Comparison of ENCODE assay signal across 9 cellular contexts in the genomic region with DNA sequence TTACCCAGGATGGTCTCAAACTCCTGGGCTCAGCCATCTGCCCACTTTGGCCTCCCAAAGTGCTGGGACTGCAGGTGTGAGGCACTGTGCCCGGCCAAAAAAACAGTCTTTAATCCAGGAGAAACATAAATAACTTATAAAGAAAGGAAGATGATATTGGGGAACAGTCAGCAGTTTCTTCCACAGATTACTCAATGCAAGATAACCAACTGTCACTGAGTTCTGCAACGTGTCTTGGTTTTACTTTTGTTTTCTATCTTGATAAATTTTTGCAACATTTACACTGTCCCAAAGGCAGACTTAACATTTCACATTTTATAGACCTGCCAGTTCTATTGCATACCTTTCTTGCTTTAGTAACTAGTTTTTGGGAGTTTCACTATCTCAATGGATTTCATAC.
DNase-seq lines count a peak whose midpoint lies in the region; ATAC-seq, FAIRE-seq and TF ChIP-seq lines count a peak whose summit lies in the region.
"Had no signal": no experiment of that assay in that cellular context is flagged by ENCODE, and none has a peak within 500 bp of the region (broad histone marks: within the 10 kb centered on the region; RNA-seq: fewer than 3 reads in every experiment).

No MANE protein-coding gene starts in this region.

- peak overlapping the region; percentile 61 for H3K4me2 ChIP-seq in DND-41 (ENCODE audit: insufficient read depth, low read length)
- no peak overlapping the region for H3K4me2 ChIP-seq in K562 (ENCODE audit: insufficient read depth, low read length)

- BruUV-seq in K562 (replicated peaks; lab: Mats Ljungman, UMichigan): no TSS peak

- H3K4me1 ChIP-seq in DND-41 (ENCODE audit: insufficient read depth, low read length) (peaks cover 30% of the 10 kb centered on the region), K562 (replicated peaks in 1 of 2; ENCODE audit: control insufficient read depth in 2 of 2, insufficient read depth in 2 of 2, low read length in 2 of 2) (no peaks in the 10 kb centered on the region)

- no peak for TF ChIP-seq POLR2A in K562 (conservative IDR thresholded peaks at IDR 0.05)

- no peak for TF ChIP-seq EP300 in K562 (IDR thresholded peaks at IDR 0.05; ENCODE audit: low read length)

- no peak for TF ChIP-seq CTCF in DND-41 (IDR thresholded peaks at IDR 0.05; ENCODE audit: borderline replicate concordance, extremely low read depth, low read length, poor library complexity, severe bottlenecking)
- no peak for TF ChIP-seq CTCF in K562 (IDR thresholded peaks at IDR 0.05 in 2 of 3, conservative IDR thresholded peaks at IDR 0.05 in 1 of 3; ENCODE audit: insufficient read depth in 2 of 3, low read depth in 1 of 3, low read length in 3 of 3)

- no peak for TF ChIP-seq RAD21 in K562 (CRISPR knock-in tag; conservative IDR thresholded peaks at IDR 0.05 in 1 of 2, IDR thresholded peaks at IDR 0.05 in 1 of 2)

- ATAC-seq in DND-41 (ENCODE audit: insufficient read depth, low read depth): peak; percentile 70
- peak; percentile 57 for ATAC-seq in GM19463 (IDR thresholded peaks at IDR 0.05; ENCODE audit: unreplicated experiment)
- ATAC-seq in HG03520 (IDR thresholded peaks at IDR 0.05; ENCODE audit: unreplicated experiment): peak; percentile 57
- no peak for ATAC-seq in K562

- CTCF ChIA-PET in K562 (lab: Yijun Ruan, JAX; ENCODE audit: low intra/inter-chr PET ratio): no interaction called here

- no peak for FAIRE-seq in K562 (lab: Jason Lieb, UNC)

- H3K27me3 ChIP-seq in DND-41 (ENCODE audit: insufficient read depth, low read length, poor library complexity): no peaks in the 10 kb centered on the region
- no peaks in the 10 kb centered on the region; a peak in 2 of 5 replicates for H3K27me3 ChIP-seq in K562 (ENCODE audit: control insufficient read depth in 2 of 2, insufficient read depth in 2 of 2, low read length in 2 of 2)

- H3K9me1 ChIP-seq in K562 (ENCODE audit: control insufficient read depth, insufficient read depth, low read length): no peaks in the 10 kb centered on the region

- intact Hi-C loops in K562 (cut with micrococcal nuclease): no loop called here

- WGBS in K562 (ENCODE audit: insufficient coverage, low coverage, missing lambda C conversion rate): 5% methylated on average over 2 of the region's 2 CpGs

- peak overlapping the region in 1 of 2 experiments; percentile 42; a peak in 2 of 4 replicates for H3K4me3 ChIP-seq in DND-41 (ENCODE audit: low read depth in 1 of 2, low read length in 2 of 2)
- no peak overlapping the region for H3K4me3 ChIP-seq in K562

- H3K79me2 ChIP-seq in DND-41 (ENCODE audit: insufficient read depth, low read length) (peaks cover 24% of the 10 kb centered on the region), K562 (ENCODE audit: control insufficient read depth, insufficient read depth, low read length) (no peaks in the 10 kb centered on the region)

- H3K27ac ChIP-seq in DND-41 (ENCODE audit: low read length): peak overlapping the region; percentile 85
- no peak overlapping the region for H3K27ac ChIP-seq in K562 (ENCODE audit: extremely low read depth, low read depth, low read length)

- H2AFZ ChIP-seq in DND-41 (ENCODE audit: low read depth, low read length): peak overlapping the region; percentile 53; the same call in 1 of the 2 replicates
- H2AFZ ChIP-seq in K562 (ENCODE audit: low read depth, low read length): no peak overlapping the region

- DNase-seq in DND-41 (peak; percentile 16), K562 (ENCODE audit: extremely low read depth in 1 of 4, low spot score in 3 of 4) (no peak), LoVo (ENCODE audit: low spot score) (no peak), dermis blood vessel endothelial cell (no peak), NCI-H1105 (lab: John Stamatoyannopoulos, UW) (no peak), hippocampal formation (lab: John Stamatoyannopoulos, UW) (no peak)
- DNase-seq: activated CD4-positive, alpha-beta T cell treated with anti-CD3 and anti-CD28 coated beads for 4 hours had no signal

- no peaks in the 10 kb centered on the region for H3K9me3 ChIP-seq in DND-41 (ENCODE audit: insufficient read depth, low read length, severe bottlenecking)
- H3K9me3 ChIP-seq in K562 (replicated peaks; ENCODE audit: control insufficient read depth, insufficient read depth, low read depth, low read length): no peaks in the 10 kb centered on the region

- H4K20me1 ChIP-seq in DND-41 (ENCODE audit: insufficient read depth, low read length): no peaks in the 10 kb centered on the region
- no peaks in the 10 kb centered on the region for H4K20me1 ChIP-seq in K562 (replicated peaks; ENCODE audit: control insufficient read depth, insufficient read depth, low read length)

- H3K36me3 ChIP-seq in DND-41 (ENCODE audit: insufficient read depth, low read length) (no peaks in the 10 kb centered on the region), K562 (ENCODE audit: control insufficient read depth, insufficient read depth, low read length) (no peaks in the 10 kb centered on the region)

- in situ Hi-C loops in K562 (cut with MboI): no loop called here

- H3K9ac ChIP-seq in DND-41 (ENCODE audit: low read depth, low read length) (peak overlapping the region; percentile 47), K562 (ENCODE audit: insufficient read depth in 1 of 2, low read depth in 2 of 2, low read length in 2 of 2) (no peak overlapping the region)

- POLR2A ChIA-PET in K562 (lab: Yijun Ruan, JAX): no interaction called here

TF ChIP-seq in K562, 482 proteins besides CTCF, POLR2A, EP300 and RAD21 (continues in another document):
- TF ChIP-seq, protein P1, sequence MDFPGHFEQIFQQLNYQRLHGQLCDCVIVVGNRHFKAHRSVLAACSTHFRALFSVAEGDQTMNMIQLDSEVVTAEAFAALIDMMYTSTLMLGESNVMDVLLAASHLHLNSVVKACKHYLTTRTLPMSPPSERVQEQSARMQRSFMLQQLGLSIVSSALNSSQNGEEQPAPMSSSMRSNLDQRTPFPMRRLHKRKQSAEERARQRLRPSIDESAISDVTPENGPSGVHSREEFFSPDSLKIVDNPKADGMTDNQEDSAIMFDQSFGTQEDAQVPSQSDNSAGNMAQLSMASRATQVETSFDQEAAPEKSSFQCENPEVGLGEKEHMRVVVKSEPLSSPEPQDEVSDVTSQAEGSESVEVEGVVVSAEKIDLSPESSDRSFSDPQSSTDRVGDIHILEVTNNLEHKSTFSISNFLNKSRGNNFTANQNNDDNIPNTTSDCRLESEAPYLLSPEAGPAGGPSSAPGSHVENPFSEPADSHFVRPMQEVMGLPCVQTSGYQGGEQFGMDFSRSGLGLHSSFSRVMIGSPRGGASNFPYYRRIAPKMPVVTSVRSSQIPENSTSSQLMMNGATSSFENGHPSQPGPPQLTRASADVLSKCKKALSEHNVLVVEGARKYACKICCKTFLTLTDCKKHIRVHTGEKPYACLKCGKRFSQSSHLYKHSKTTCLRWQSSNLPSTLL (IDR thresholded peaks at IDR 0.05): no peak
- TF ChIP-seq ZNF76 (CRISPR knock-in tag; IDR thresholded peaks at IDR 0.05; ENCODE audit: borderline replicate concordance) (no peak), CEBPB (tag; IDR thresholded peaks at IDR 0.05) (peak; percentile 34; the same call in 1 of the 2 replicates), GATAD2B (IDR thresholded peaks at IDR 0.05; ENCODE audit: borderline replicate concordance) (no peak), CEBPG (CRISPR knock-in tag; IDR thresholded peaks at IDR 0.05) (no peak), CEBPG (tag; conservative IDR thresholded peaks at IDR 0.05 in 1 of 2, IDR thresholded peaks at IDR 0.05 in 1 of 2) (peak in 1 of 2 experiments; percentile 51; a peak in 1 of 4 replicates), RNF2 (IDR thresholded peaks at IDR 0.05) (no peak), MAFF (IDR thresholded peaks at IDR 0.05; ENCODE audit: low read length) (no peak), ZNF408 (CRISPR knock-in tag; IDR thresholded peaks at IDR 0.05; ENCODE audit: low read depth) (no peak), THRAP3 (IDR thresholded peaks at IDR 0.05; ENCODE audit: borderline replicate concordance) (no peak), BRD4 (IDR thresholded peaks at IDR 0.05) (no peak), ZNF282 (CRISPR knock-in tag; IDR thresholded peaks at IDR 0.05) (no peak)
- TF ChIP-seq, protein P2, sequence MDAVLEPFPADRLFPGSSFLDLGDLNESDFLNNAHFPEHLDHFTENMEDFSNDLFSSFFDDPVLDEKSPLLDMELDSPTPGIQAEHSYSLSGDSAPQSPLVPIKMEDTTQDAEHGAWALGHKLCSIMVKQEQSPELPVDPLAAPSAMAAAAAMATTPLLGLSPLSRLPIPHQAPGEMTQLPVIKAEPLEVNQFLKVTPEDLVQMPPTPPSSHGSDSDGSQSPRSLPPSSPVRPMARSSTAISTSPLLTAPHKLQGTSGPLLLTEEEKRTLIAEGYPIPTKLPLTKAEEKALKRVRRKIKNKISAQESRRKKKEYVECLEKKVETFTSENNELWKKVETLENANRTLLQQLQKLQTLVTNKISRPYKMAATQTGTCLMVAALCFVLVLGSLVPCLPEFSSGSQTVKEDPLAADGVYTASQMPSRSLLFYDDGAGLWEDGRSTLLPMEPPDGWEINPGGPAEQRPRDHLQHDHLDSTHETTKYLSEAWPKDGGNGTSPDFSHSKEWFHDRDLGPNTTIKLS (IDR thresholded peaks at IDR 0.05; ENCODE audit: borderline replicate concordance, low read depth): no peak
- TF ChIP-seq, protein P3, sequence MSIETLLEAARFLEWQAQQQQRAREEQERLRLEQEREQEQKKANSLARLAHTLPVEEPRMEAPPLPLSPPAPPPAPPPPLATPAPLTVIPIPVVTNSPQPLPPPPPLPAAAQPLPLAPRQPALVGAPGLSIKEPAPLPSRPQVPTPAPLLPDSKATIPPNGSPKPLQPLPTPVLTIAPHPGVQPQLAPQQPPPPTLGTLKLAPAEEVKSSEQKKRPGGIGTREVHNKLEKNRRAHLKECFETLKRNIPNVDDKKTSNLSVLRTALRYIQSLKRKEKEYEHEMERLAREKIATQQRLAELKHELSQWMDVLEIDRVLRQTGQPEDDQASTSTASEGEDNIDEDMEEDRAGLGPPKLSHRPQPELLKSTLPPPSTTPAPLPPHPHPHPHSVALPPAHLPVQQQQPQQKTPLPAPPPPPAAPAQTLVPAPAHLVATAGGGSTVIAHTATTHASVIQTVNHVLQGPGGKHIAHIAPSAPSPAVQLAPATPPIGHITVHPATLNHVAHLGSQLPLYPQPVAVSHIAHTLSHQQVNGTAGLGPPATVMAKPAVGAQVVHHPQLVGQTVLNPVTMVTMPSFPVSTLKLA (conservative IDR thresholded peaks at IDR 0.05): no peak
- TF ChIP-seq, protein P4, sequence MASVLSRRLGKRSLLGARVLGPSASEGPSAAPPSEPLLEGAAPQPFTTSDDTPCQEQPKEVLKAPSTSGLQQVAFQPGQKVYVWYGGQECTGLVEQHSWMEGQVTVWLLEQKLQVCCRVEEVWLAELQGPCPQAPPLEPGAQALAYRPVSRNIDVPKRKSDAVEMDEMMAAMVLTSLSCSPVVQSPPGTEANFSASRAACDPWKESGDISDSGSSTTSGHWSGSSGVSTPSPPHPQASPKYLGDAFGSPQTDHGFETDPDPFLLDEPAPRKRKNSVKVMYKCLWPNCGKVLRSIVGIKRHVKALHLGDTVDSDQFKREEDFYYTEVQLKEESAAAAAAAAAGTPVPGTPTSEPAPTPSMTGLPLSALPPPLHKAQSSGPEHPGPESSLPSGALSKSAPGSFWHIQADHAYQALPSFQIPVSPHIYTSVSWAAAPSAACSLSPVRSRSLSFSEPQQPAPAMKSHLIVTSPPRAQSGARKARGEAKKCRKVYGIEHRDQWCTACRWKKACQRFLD (CRISPR knock-in tag; IDR thresholded peaks at IDR 0.05): no peak
